ENCODE assay signal across 21 cellular contexts in the genomic region with DNA sequence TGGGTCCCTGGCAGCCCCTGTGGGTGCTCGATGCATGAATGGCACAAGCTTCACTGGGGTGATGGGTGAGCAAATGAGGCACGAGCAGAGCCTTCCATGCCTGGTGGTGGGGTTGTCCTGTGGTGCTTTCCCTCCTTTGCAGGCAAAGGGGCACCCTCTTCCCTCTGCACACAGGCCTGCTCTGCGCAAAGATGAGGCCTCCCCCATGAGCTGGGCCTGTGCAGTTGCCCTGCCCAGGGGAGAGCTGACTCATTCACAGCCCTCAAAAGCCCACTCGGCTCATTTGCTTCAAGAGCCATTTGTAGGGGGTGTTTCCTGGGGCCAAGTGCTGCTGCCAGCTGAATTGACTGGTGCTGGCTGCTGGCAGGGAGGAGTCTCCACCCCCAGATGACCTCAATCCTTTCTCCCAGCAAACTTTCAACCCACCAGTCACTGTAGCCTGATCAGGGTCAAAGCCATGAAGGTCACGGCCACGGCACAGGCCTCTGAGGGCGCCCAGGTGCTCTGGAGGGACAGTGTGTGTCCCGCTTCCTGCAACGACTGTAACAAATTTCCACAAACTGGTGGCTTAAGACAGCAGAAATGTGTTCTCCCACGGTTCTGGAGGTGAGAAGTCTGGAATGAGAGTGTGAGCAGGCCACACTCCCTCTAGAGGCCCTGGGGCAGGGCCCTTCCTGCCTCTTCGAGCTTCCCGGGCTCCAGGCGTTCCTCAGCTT. TPM values are rescaled to one million over a fixed set of nuclear protein-coding genes. Genes with fewer than 3 reads are reported as not detected.
DNase-seq lines count a peak whose midpoint lies in the region; ATAC-seq and TF ChIP-seq lines count a peak whose summit lies in the region.
"Had no signal": no experiment of that assay in that cellular context is flagged by ENCODE, and none has a peak within 500 bp of the region (broad histone marks: within the 10 kb centered on the region; RNA-seq: fewer than 3 reads in every experiment).

No MANE protein-coding gene starts in this region.

- no peak overlapping the region for H4K8ac ChIP-seq in mesendoderm (ENCODE audit: low read depth, low read length)

- H3K4ac ChIP-seq in mesendoderm (ENCODE audit: low read depth, low read length): no peak overlapping the region

- H3K9me3 ChIP-seq in heart right ventricle (peaks cover 0 to 3% (median 0%) of the 10 kb centered on the region in 11 donors), aorta (ENCODE audit: control insufficient read depth, low read length) (no peaks in the 10 kb centered on the region)
- H3K9me3 ChIP-seq: HAP-1, SK-N-SH had no signal

- intact Hi-C loops in heart right ventricle (cut with DNase I): no loop called here
- intact Hi-C loops in Right ventricle myocardium inferior (cut with DNase I): loop anchor here (5.0 kb wide), 1 partner anchor 1972 kb away; no protein-coding TSS in a partner anchor
- intact Hi-C loops in aorta (cut with DNase I): no loop called here

- H3K18ac ChIP-seq in mesendoderm (ENCODE audit: low read length): no peak overlapping the region

- H3K4me3 ChIP-seq in heart right ventricle (no peak overlapping the region), mesendoderm (ENCODE audit: low read length) (no peak overlapping the region), aorta (ENCODE audit: low read length in 2 of 2) (no peak overlapping the region)
- H3K4me3 ChIP-seq: HAP-1 had no signal

- H3K27ac ChIP-seq in heart right ventricle: peak overlapping the region in 6 of 10 donors; percentile 1 to 65 (median 38)
- H3K27ac ChIP-seq in mesendoderm (ENCODE audit: low read depth, low read length): no peak overlapping the region
- peak overlapping the region in 1 of 2 donors; percentile 6 for H3K27ac ChIP-seq in aorta (ENCODE audit: low read depth in 1 of 2, low read length in 2 of 2)

- no peak overlapping the region for H2BK120ac ChIP-seq in mesendoderm (ENCODE audit: low read depth, low read length)

- H3K36me3 ChIP-seq in heart right ventricle: no peaks in the 10 kb centered on the region
- no peaks in the 10 kb centered on the region for H3K36me3 ChIP-seq in mesendoderm (ENCODE audit: control insufficient read depth, insufficient read depth, low read length)
- no peaks in the 10 kb centered on the region for H3K36me3 ChIP-seq in aorta (ENCODE audit: control insufficient read depth in 1 of 2, insufficient read depth in 2 of 2, low read length in 1 of 2)
- H3K36me3 ChIP-seq: HAP-1 had no signal

- no peaks in the 10 kb centered on the region for H3K79me1 ChIP-seq in mesendoderm (ENCODE audit: low read length)

- no peak overlapping the region for H2BK15ac ChIP-seq in mesendoderm (replicated peaks; ENCODE audit: low read depth)

- H2AK5ac ChIP-seq in mesendoderm (ENCODE audit: low read length): no peak overlapping the region

- H2BK5ac ChIP-seq in mesendoderm (ENCODE audit: low read length): no peak overlapping the region

- no peak overlapping the region for H3K4me2 ChIP-seq in mesendoderm (ENCODE audit: low read length)
- H3K4me2 ChIP-seq: SK-N-SH had no signal

- 69 to 74% methylated on average over 13 of the region's 13 CpGs for WGBS in heart right ventricle, 2 donors
- no CpG with 5 or more reads among the region's 13 CpGs for WGBS in mesendoderm (ENCODE audit: extremely low coverage, insufficient coverage, low lambda C conversion rate)
- 46 to 51% methylated on average over 13 of the region's 13 CpGs for WGBS in aorta, 2 donors

- H3K9ac ChIP-seq in mesendoderm (ENCODE audit: low read length): no peak overlapping the region
- H3K9ac ChIP-seq: SK-N-SH had no signal

- H3K4me1 ChIP-seq in heart right ventricle (peaks cover 0 to 15% (median 2%) of the 10 kb centered on the region in 9 donors), mesendoderm (ENCODE audit: control insufficient read depth, low read depth, low read length) (no peaks in the 10 kb centered on the region), aorta (ENCODE audit: control insufficient read depth in 1 of 2, insufficient read depth in 2 of 2, low read length in 2 of 2) (no peaks in the 10 kb centered on the region)
- H3K4me1 ChIP-seq: HAP-1 had no signal

- ATAC-seq in heart right ventricle (peak in 6 of 8 donors; percentile 29 to 56 (median 42)), Right ventricle myocardium inferior (no peak), aorta (ENCODE audit: low FRiP score) (peak; percentile 39), HG02588 (IDR thresholded peaks at IDR 0.05; ENCODE audit: unreplicated experiment) (no peak)
- ATAC-seq: stimulated activated naive CD8-positive, alpha-beta T cell treated with anti-CD3 and anti-CD28 coated beads, Interleukin-15, Interleukin-2, amounts not matched to agents 100 U/mL and 50 U/mL, for 24 hours had no signal

- H3K27me3 ChIP-seq in heart right ventricle (peaks cover 0 to 3% (median 0%) of the 10 kb centered on the region in 7 donors), mesendoderm (ENCODE audit: insufficient read depth, low read length, poor library complexity) (no peaks in the 10 kb centered on the region), aorta (ENCODE audit: control insufficient read depth in 1 of 2, insufficient read depth in 2 of 2, low read length in 1 of 2) (no peaks in the 10 kb centered on the region)

- no peak overlapping the region for H3K23ac ChIP-seq in mesendoderm (ENCODE audit: low read length)

- H4K5ac ChIP-seq in mesendoderm (ENCODE audit: low read length): no peak overlapping the region

- H3K56ac ChIP-seq in mesendoderm (ENCODE audit: low read length): no peak overlapping the region

- peak in 1 of 9 donors; percentile 10 for TF ChIP-seq CTCF in heart right ventricle (IDR thresholded peaks at IDR 0.05)

- DNase-seq in heart right ventricle: no peak
- DNase-seq in Right ventricle myocardium inferior (ENCODE audit: missing footprints): no peak
- DNase-seq in ecto neural progenitor cell (ENCODE audit: low spot score): peak; percentile 40
- peak; percentile 55 for DNase-seq in mesendoderm
- DNase-seq in aorta: no peak
- no peak for DNase-seq in AG08395 (ENCODE audit: low spot score)
- no peak for DNase-seq in stimulated activated CD4-positive, alpha-beta T cell treated with anti-CD3 and anti-CD28 coated beads, Interleukin-2, amount 100 ng/mL, for 48 hours
- DNase-seq: activated CD4-positive, alpha-beta T cell treated with anti-CD3 and anti-CD28 coated beads for 4 hours; activated naive CD4-positive, alpha-beta T cell treated with anti-CD3 and anti-CD28 coated beads, Interleukin-2, amount 10 ng/mL, durations not matched to agents 7 days and 5 days; activated T-cell treated with anti-CD3 and anti-CD28 coated beads for 4 hours; DND-41; mesenchymal stem cell; NCI-H2081 treated with DMSO at 0.1 percent for 48 hours; NCI-H526 treated with DMSO at 0.1 percent for 48 hours; OCI-M1; SK-N-SH; stimulated activated naive CD8-positive, alpha-beta T cell treated with anti-CD3 and anti-CD28 coated beads, Interleukin-15, Interleukin-2, amounts not matched to agents 100 U/mL and 50 U/mL, for 24 hours; T1000 had no signal

- no peaks in the 10 kb centered on the region for H3K79me2 ChIP-seq in mesendoderm (ENCODE audit: control insufficient read depth, insufficient read depth, low read length)

RNA-seq across cellular contexts. Expression of a gene that starts 48.8 kb away (rescaled TPM):
- total RNA-seq in heart right ventricle: 10 to 100 TPM in 5 of 10 donors, 1 to 10 TPM in 5; 6.6 to 13.8 (median 9.7) TPM
- polyA plus RNA-seq in heart right ventricle: 10 to 100 TPM in 1 of 2 donors, 1 to 10 TPM in 1; 6.8 to 12.7 TPM
- 6.7 TPM for total RNA-seq in Right ventricle myocardium inferior
- 0.32 TPM for polyA plus RNA-seq in mesendoderm (2013, experiment 1 of 2)
- polyA plus RNA-seq in mesendoderm (2013, experiment 2 of 2): 0.34 TPM
- total RNA-seq in aorta: 100 to 1,000 TPM in 1 of 2 donors, 10 to 100 TPM in 1; 65.6 to 136 TPM
- 10 to 100 TPM; 25.5 to 73.9 TPM for polyA plus RNA-seq in aorta
- polyA plus RNA-seq: neural cell, SK-N-SH had no signal

Comparison
In these comparisons a context has a peak if more than half of its experiments do, and no peak if none do; other contexts are left out.
1. ATAC-seq: peak in heart right ventricle (6 of 8) and aorta (single experiment); none in Right ventricle myocardium inferior (single experiment) and HG02588 (single experiment).
2. DNase-seq: peak in ecto neural progenitor cell (single experiment) and mesendoderm (single experiment); none in heart right ventricle (0 of 2), Right ventricle myocardium inferior (single experiment), aorta (0 of 2), AG08395 (single experiment) and stimulated activated CD4-positive, alpha-beta T cell treated with anti-CD3 and anti-CD28 coated beads, Interleukin-2, amount 100 ng/mL, for 48 hours (0 of 2).